ENCODE assay signal across 7 cellular contexts in genomic region chr5:53481354-53481886, GRCh38. TPM values are rescaled to one million over a fixed set of nuclear protein-coding genes. Genes with fewer than 3 reads are reported as not detected.
A peak's percentile ranks its signal among the peaks of the same experiment; 100 is the strongest.
DNase-seq lines count a peak whose midpoint lies in the region; ATAC-seq and TF ChIP-seq lines count a peak whose summit lies in the region.

No MANE protein-coding gene starts in this region.

- H3K9me3 Mint-ChIP-seq in activated CD4-positive, alpha-beta memory T cell treated with anti-CD3 and anti-CD28 coated beads, Interleukin-2, amount 10 ng/mL, durations not matched to agents 7 days and 5 days: no peaks in the 10 kb centered on the region
- no peaks in the 10 kb centered on the region for H3K9me3 Mint-ChIP-seq in stimulated activated memory B cell treated with anti-CD40 and anti-IgM and Interleukin-4, amounts not matched to agents 10 μg/mL and 1 μg/mL and 100 μg/mL, for 72 hours

- POLR2A ChIA-PET in HEK293T (lab: Yijun Ruan, JAX): no interaction called here
- POLR2A ChIA-PET in activated CD4-positive, alpha-beta memory T cell treated with anti-CD3 and anti-CD28 coated beads, Interleukin-2, amount 10 ng/mL, durations not matched to agents 7 days and 5 days (lab: Charles Lee): interaction anchor here (1.4 kb wide), 1 partner anchor 79 kb away, joined by 4 read pairs; the partner anchor contains the start of gene NDUFS4

- DNase-seq in HEK293T (ENCODE audit: extremely low spot score) (no peak), Ammon's horn (ENCODE audit: low spot score) (no peak), DMS 273 (lab: John Stamatoyannopoulos, UW; ENCODE audit: unreplicated experiment) (no peak)
- DNase-seq in activated CD4-positive, alpha-beta memory T cell treated with anti-CD3 and anti-CD28 coated beads, Interleukin-2, amount 10 ng/mL, durations not matched to agents 7 days and 5 days: no peak

- H3K4me3 ChIP-seq in iPS-11a (ENCODE audit: low read depth, low read length): peak overlapping the region; percentile 75

- no peak for ATAC-seq in stimulated activated memory B cell treated with anti-CD40 and anti-IgM and Interleukin-4, amounts not matched to agents 10 μg/mL and 1 μg/mL and 100 μg/mL, for 72 hours
- no peak for ATAC-seq in HG02642 (IDR thresholded peaks at IDR 0.05; ENCODE audit: poor library complexity, unreplicated experiment)

- H3K27ac Mint-ChIP-seq in activated CD4-positive, alpha-beta memory T cell treated with anti-CD3 and anti-CD28 coated beads, Interleukin-2, amount 10 ng/mL, durations not matched to agents 7 days and 5 days: no peak overlapping the region
- H3K27ac Mint-ChIP-seq in stimulated activated memory B cell treated with anti-CD40 and anti-IgM and Interleukin-4, amounts not matched to agents 10 μg/mL and 1 μg/mL and 100 μg/mL, for 72 hours: no peak overlapping the region

- H3K4me3 Mint-ChIP-seq in activated CD4-positive, alpha-beta memory T cell treated with anti-CD3 and anti-CD28 coated beads, Interleukin-2, amount 10 ng/mL, durations not matched to agents 7 days and 5 days: peak overlapping the region; percentile 79
- H3K4me3 Mint-ChIP-seq in stimulated activated memory B cell treated with anti-CD40 and anti-IgM and Interleukin-4, amounts not matched to agents 10 μg/mL and 1 μg/mL and 100 μg/mL, for 72 hours: peak overlapping the region; percentile 92

- H3K27me3 Mint-ChIP-seq in activated CD4-positive, alpha-beta memory T cell treated with anti-CD3 and anti-CD28 coated beads, Interleukin-2, amount 10 ng/mL, durations not matched to agents 7 days and 5 days: peaks cover 70% of the 10 kb centered on the region
- peaks cover 60% of the 10 kb centered on the region for H3K27me3 Mint-ChIP-seq in stimulated activated memory B cell treated with anti-CD40 and anti-IgM and Interleukin-4, amounts not matched to agents 10 μg/mL and 1 μg/mL and 100 μg/mL, for 72 hours

- H3K4me1 Mint-ChIP-seq in activated CD4-positive, alpha-beta memory T cell treated with anti-CD3 and anti-CD28 coated beads, Interleukin-2, amount 10 ng/mL, durations not matched to agents 7 days and 5 days: peaks cover 37% of the 10 kb centered on the region
- peaks cover 43% of the 10 kb centered on the region for H3K4me1 Mint-ChIP-seq in stimulated activated memory B cell treated with anti-CD40 and anti-IgM and Interleukin-4, amounts not matched to agents 10 μg/mL and 1 μg/mL and 100 μg/mL, for 72 hours

- CTCF ChIA-PET in HEK293T (lab: Yijun Ruan, JAX): interaction anchor here (0.7 kb wide), 1 partner anchor 775 kb away, joined by 3 read pairs; no protein-coding TSS in a partner anchor
- CTCF ChIA-PET in activated CD4-positive, alpha-beta memory T cell treated with anti-CD3 and anti-CD28 coated beads, Interleukin-2, amount 10 ng/mL, durations not matched to agents 7 days and 5 days (lab: Charles Lee): interaction anchor here (1.4 to 1.9 kb wide), 2 partner anchors 9 to 747 kb away, joined by 4 to 5 read pairs; no protein-coding TSS in a partner anchor

- no peaks in the 10 kb centered on the region for H3K36me3 Mint-ChIP-seq in activated CD4-positive, alpha-beta memory T cell treated with anti-CD3 and anti-CD28 coated beads, Interleukin-2, amount 10 ng/mL, durations not matched to agents 7 days and 5 days (ENCODE audit: low read depth)
- H3K36me3 Mint-ChIP-seq in stimulated activated memory B cell treated with anti-CD40 and anti-IgM and Interleukin-4, amounts not matched to agents 10 μg/mL and 1 μg/mL and 100 μg/mL, for 72 hours: no peaks in the 10 kb centered on the region

TF ChIP-seq in HEK293T, 16 proteins besides CTCF, POLR2A, EP300 and RAD21:
- no peak for TF ChIP-seq CTBP1 (IDR thresholded peaks at IDR 0.05; ENCODE audit: borderline replicate concordance)
- peak; percentile 69 for TF ChIP-seq ZNF384 (IDR thresholded peaks at IDR 0.05)

RNA-seq across cellular contexts. Expression of gene FST, which starts 1.0 kb away (rescaled TPM):
- total RNA-seq in activated CD4-positive, alpha-beta memory T cell treated with anti-CD3 and anti-CD28 coated beads, Interleukin-2, amount 10 ng/mL, durations not matched to agents 7 days and 5 days: not detected
